In genomic region chr7:138478499-138478908, GRCh38 we compare ENCODE assay signal across 10 cellular contexts. TPM values are rescaled to one million over a fixed set of nuclear protein-coding genes. Genes with fewer than 3 reads are reported as not detected.
DNase-seq lines count a peak whose midpoint lies in the region; ATAC-seq and TF ChIP-seq lines count a peak whose summit lies in the region.
"Had no signal": no experiment of that assay in that cellular context is flagged by ENCODE, and none has a peak within 500 bp of the region (broad histone marks: within the 10 kb centered on the region; RNA-seq: fewer than 3 reads in every experiment).

No MANE protein-coding gene starts in this region.

- no peaks in the 10 kb centered on the region for H3K27me3 Mint-ChIP-seq in Calu3 (ENCODE audit: unreplicated experiment)
- H3K27me3 Mint-ChIP-seq in activated naive CD8-positive, alpha-beta T cell treated with anti-CD3 and anti-CD28 coated beads, Interleukin-2, amount 10 ng/mL, durations not matched to agents 7 days and 5 days = no peaks in the 10 kb centered on the region
- H3K27me3 Mint-ChIP-seq: brain had no signal

- H3K36me3 Mint-ChIP-seq in Calu3 (ENCODE audit: insufficient read depth, unreplicated experiment) = no peaks in the 10 kb centered on the region
- H3K36me3 Mint-ChIP-seq in activated naive CD8-positive, alpha-beta T cell treated with anti-CD3 and anti-CD28 coated beads, Interleukin-2, amount 10 ng/mL, durations not matched to agents 7 days and 5 days = peaks cover 9% of the 10 kb centered on the region

- H3K9me3 Mint-ChIP-seq in Calu3 (ENCODE audit: low read depth, unreplicated experiment) = no peaks in the 10 kb centered on the region
- no peaks in the 10 kb centered on the region for H3K9me3 Mint-ChIP-seq in activated naive CD8-positive, alpha-beta T cell treated with anti-CD3 and anti-CD28 coated beads, Interleukin-2, amount 10 ng/mL, durations not matched to agents 7 days and 5 days

- BruUV-seq in Calu3 (replicated peaks; lab: Mats Ljungman, UMichigan) = no TSS peak

- H3K4me1 Mint-ChIP-seq in Calu3 (ENCODE audit: low read depth, unreplicated experiment) = peaks cover 25% of the 10 kb centered on the region
- H3K4me1 Mint-ChIP-seq in activated naive CD8-positive, alpha-beta T cell treated with anti-CD3 and anti-CD28 coated beads, Interleukin-2, amount 10 ng/mL, durations not matched to agents 7 days and 5 days = peaks cover 32% of the 10 kb centered on the region

- no peak for TF ChIP-seq CTCF in Calu3 (IDR thresholded peaks at IDR 0.05; ENCODE audit: unreplicated experiment)

- CTCF ChIA-PET in Calu3 (lab: Charles Lee) = interaction anchor here (0.6 to 0.9 kb wide), 2 partner anchors 12 to 1582 kb away, joined by 3 to 8 read pairs; no protein-coding TSS in a partner anchor

- peak; percentile 78 for ATAC-seq in GM19397 (IDR thresholded peaks at IDR 0.05; ENCODE audit: unreplicated experiment)
- ATAC-seq in HG03135 (IDR thresholded peaks at IDR 0.05; ENCODE audit: unreplicated experiment) = peak; percentile 79
- ATAC-seq in activated naive CD8-positive, alpha-beta T cell treated with anti-CD3 and anti-CD28 coated beads, Interleukin-2, amount 10 ng/mL, durations not matched to agents 7 days and 5 days (ENCODE audit: low read depth) = peak; percentile 39

- DNase-seq in Calu3 = peak; percentile 12
- no peak for DNase-seq in activated naive CD8-positive, alpha-beta T cell treated with anti-CD3 and anti-CD28 coated beads, Interleukin-2, amount 10 ng/mL, durations not matched to agents 7 days and 5 days
- no peak for DNase-seq in GOT3 (lab: John Stamatoyannopoulos, UW)
- DNase-seq in NCI-H1436 treated with DMSO at 0.1 percent for 48 hours (lab: John Stamatoyannopoulos, UW) = no peak
- DNase-seq in stimulated activated naive CD4-positive, alpha-beta T cell (lab: John Stamatoyannopoulos, UW) = no peak
- DNase-seq in retina = no peak
- DNase-seq: DMS 273 treated with DMSO at 0.1 percent for 48 hours had no signal

- POLR2A ChIA-PET in activated naive CD8-positive, alpha-beta T cell treated with anti-CD3 and anti-CD28 coated beads, Interleukin-2, amount 10 ng/mL, durations not matched to agents 7 days and 5 days (lab: Charles Lee) = no interaction called here

- H3K4me3 Mint-ChIP-seq in Calu3 (ENCODE audit: low read depth, unreplicated experiment) = no peak overlapping the region
- no peak overlapping the region for H3K4me3 Mint-ChIP-seq in activated naive CD8-positive, alpha-beta T cell treated with anti-CD3 and anti-CD28 coated beads, Interleukin-2, amount 10 ng/mL, durations not matched to agents 7 days and 5 days
- H3K4me3 Mint-ChIP-seq: brain had no signal

- H3K27ac Mint-ChIP-seq in Calu3 (ENCODE audit: unreplicated experiment) = peak overlapping the region; percentile 1
- H3K27ac Mint-ChIP-seq in activated naive CD8-positive, alpha-beta T cell treated with anti-CD3 and anti-CD28 coated beads, Interleukin-2, amount 10 ng/mL, durations not matched to agents 7 days and 5 days = no peak overlapping the region

- intact Hi-C loops in Calu3 (cut with micrococcal nuclease; ENCODE audit: unreplicated experiment) = no loop called here

RNA-seq across cellular contexts. Expression of gene TRIM24, which starts 18.4 kb away (rescaled TPM):
- total RNA-seq in Calu3 (2022) = 28.5 and 29.8 TPM in 2 replicates
- 10 to 100 TPM; 22.6 to 22.8 TPM for total RNA-seq in activated naive CD8-positive, alpha-beta T cell treated with anti-CD3 and anti-CD28 coated beads, Interleukin-2, amount 10 ng/mL, durations not matched to agents 7 days and 5 days
